In genomic region chr1:10068605-10069294, GRCh38 we compare ENCODE assay signal across 17 cellular contexts. TPM values are rescaled to one million over a fixed set of nuclear protein-coding genes. Genes with fewer than 3 reads are reported as not detected.
DNase-seq lines count a peak whose midpoint lies in the region; ATAC-seq and TF ChIP-seq lines count a peak whose summit lies in the region.
"Had no signal": no experiment of that assay in that cellular context is flagged by ENCODE, and none has a peak within 500 bp of the region (broad histone marks: within the 10 kb centered on the region; RNA-seq: fewer than 3 reads in every experiment).

No MANE protein-coding gene starts in this region.

- H3K9me3 ChIP-seq in ascending aorta: no peaks in the 10 kb centered on the region
- no peaks in the 10 kb centered on the region for H3K9me3 ChIP-seq in suprapubic skin
- H3K9me3 ChIP-seq: SJCRH30 had no signal

- no peak overlapping the region for H3K4me3 ChIP-seq in ascending aorta
- H3K4me3 ChIP-seq in suprapubic skin: no peak overlapping the region
- H3K4me3 ChIP-seq: SJCRH30 had no signal

- H3K4me1 ChIP-seq in ascending aorta: peaks cover 3 to 39% of the 10 kb centered on the region in 2 donors
- H3K4me1 ChIP-seq in foreskin keratinocyte: peaks cover 34% of the 10 kb centered on the region
- peaks cover 60% of the 10 kb centered on the region for H3K4me1 ChIP-seq in suprapubic skin

- H3K27ac ChIP-seq in ascending aorta (peak overlapping the region; percentile 88 to 91), foreskin keratinocyte (peak overlapping the region; percentile 74), suprapubic skin (peak overlapping the region; percentile 62)
- H3K27ac ChIP-seq: SJCRH30 had no signal

- H3K36me3 ChIP-seq in ascending aorta (peaks cover 0 to 5% of the 10 kb centered on the region in 2 donors), suprapubic skin (no peaks in the 10 kb centered on the region)

- ATAC-seq in foreskin keratinocyte (peak; percentile 65), GM18498 (IDR thresholded peaks at IDR 0.05; ENCODE audit: unreplicated experiment) (no peak)

- TF ChIP-seq POLR2A in suprapubic skin (IDR thresholded peaks at IDR 0.05): no peak

- no peak for TF ChIP-seq CTCF in ascending aorta (IDR thresholded peaks at IDR 0.05)
- no peak for TF ChIP-seq CTCF in foreskin keratinocyte (conservative IDR thresholded peaks at IDR 0.05)
- TF ChIP-seq CTCF in suprapubic skin (IDR thresholded peaks at IDR 0.05): no peak

- H3K27me3 ChIP-seq in ascending aorta (no peaks in the 10 kb centered on the region), foreskin keratinocyte (no peaks in the 10 kb centered on the region), suprapubic skin (no peaks in the 10 kb centered on the region)
- H3K27me3 ChIP-seq: SJCRH30 had no signal

- intact Hi-C loops in ascending aorta (cut with DNase I): loop anchor here (5.0 kb wide), 1 partner anchor 54 kb away; no protein-coding TSS in a partner anchor

- no peak for TF ChIP-seq EP300 in suprapubic skin (IDR thresholded peaks at IDR 0.05)

- 44% methylated on average over 6 of the region's 6 CpGs for WGBS in suprapubic skin

- DNase-seq in H4 (ENCODE audit: low spot score) (peak; percentile 57), ascending aorta (ENCODE audit: low spot score in 2 of 2) (no peak), foreskin keratinocyte (peak; percentile 82 to 90), suprapubic skin (ENCODE audit: low spot score in 2 of 2) (peak in 1 of 2 donors; percentile 41), DMS153 treated with DMSO at 0.1 percent for 48 hours (lab: John Stamatoyannopoulos, UW; ENCODE audit: unreplicated experiment) (no peak), T1000 (lab: John Stamatoyannopoulos, UW) (no peak)
- no peak for DNase-seq in activated CD8-positive, alpha-beta memory T cell treated with anti-CD3 and anti-CD28 coated beads for 24 hours
- DNase-seq: activated CD8-positive, alpha-beta memory T cell treated with anti-CD3 and anti-CD28 coated beads, Interleukin-2, amount 50 U/mL, for 48 hours; activated naive CD4-positive, alpha-beta T cell treated with Interleukin-2 at 50 U/mL for 16 hours; AML-193; effector CD8-positive, alpha-beta T cell; foreskin melanocyte; HCEC 1CT; mesenchymal stem cell; NCI-H1694; SJCRH30 had no signal

RNA-seq across cellular contexts. Expression of gene UBE4B, which starts 36.0 kb away (rescaled TPM):
- 23.6 and 32.4 TPM in 2 replicates for total RNA-seq in H4 (2014; rRNA removed; shearing (Covaris generic))
- 35.2 TPM for total RNA-seq in ascending aorta
- total RNA-seq in foreskin keratinocyte: 36.2 and 37.2 TPM in 2 replicates
- 11.4 and 13.2 TPM in 2 replicates for polyA plus RNA-seq in foreskin keratinocyte
- 100 to 1,000 TPM in 2 of 4 donors, 10 to 100 TPM in 2; 65.6 to 145 (median 96.5) TPM for total RNA-seq in suprapubic skin

Comparison
In these comparisons a context has a peak if more than half of its experiments do, and no peak if none do; other contexts are left out.
1. DNase-seq: peak in H4 (single experiment) and foreskin keratinocyte (2 of 2); none in ascending aorta (0 of 2), DMS153 treated with DMSO at 0.1 percent for 48 hours (single experiment), activated CD8-positive, alpha-beta memory T cell treated with anti-CD3 and anti-CD28 coated beads for 24 hours (single experiment) and T1000 (single experiment).
2. Peak in every context shown above with its lines, with median percentiles within 50 percentile points of each other: H3K27ac ChIP-seq.